In the genomic region with DNA sequence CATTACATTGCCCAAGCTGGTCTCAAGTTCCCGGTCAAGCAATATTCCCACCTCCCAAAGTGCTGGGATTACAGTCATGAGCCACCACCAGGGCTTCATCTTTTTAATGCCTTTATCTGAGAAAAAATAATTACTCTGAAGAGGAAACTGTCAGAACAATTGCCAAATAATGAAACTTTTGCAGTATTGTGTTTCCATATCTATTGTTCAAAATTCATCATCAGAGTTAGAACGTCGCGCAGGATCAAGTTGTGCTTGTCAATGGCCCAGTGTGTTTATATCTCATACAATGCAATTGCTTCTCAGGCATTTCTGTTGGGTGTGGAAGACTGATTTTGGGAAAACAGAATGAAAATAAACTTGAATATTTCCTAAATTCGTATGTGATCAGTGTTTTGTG, we compare ENCODE assay signal across 2 cellular contexts.
TF ChIP-seq lines count a peak whose summit lies in the region.

No MANE protein-coding gene starts in this region.

TF ChIP-seq in GM12878, 131 proteins besides CTCF, POLR2A, EP300 and RAD21 (continued from another document):
- TF ChIP-seq, protein P1, sequence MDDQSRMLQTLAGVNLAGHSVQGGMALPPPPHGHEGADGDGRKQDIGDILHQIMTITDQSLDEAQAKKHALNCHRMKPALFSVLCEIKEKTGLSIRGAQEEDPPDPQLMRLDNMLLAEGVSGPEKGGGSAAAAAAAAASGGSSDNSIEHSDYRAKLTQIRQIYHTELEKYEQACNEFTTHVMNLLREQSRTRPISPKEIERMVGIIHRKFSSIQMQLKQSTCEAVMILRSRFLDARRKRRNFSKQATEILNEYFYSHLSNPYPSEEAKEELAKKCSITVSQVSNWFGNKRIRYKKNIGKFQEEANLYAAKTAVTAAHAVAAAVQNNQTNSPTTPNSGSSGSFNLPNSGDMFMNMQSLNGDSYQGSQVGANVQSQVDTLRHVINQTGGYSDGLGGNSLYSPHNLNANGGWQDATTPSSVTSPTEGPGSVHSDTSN (IDR thresholded peaks at IDR 0.05; ENCODE audit: insufficient replicate concordance, low read depth, low read length): no peak
- TF ChIP-seq YBX1 (IDR thresholded peaks at IDR 0.05): no peak
- TF ChIP-seq WRNIP1 (IDR thresholded peaks at IDR 0.05; ENCODE audit: borderline replicate concordance, low read depth, low read length): no peak
- TF ChIP-seq ZNF207 (IDR thresholded peaks at IDR 0.05; ENCODE audit: borderline replicate concordance): no peak
- no peak for TF ChIP-seq SMC3 (IDR thresholded peaks at IDR 0.05; ENCODE audit: borderline replicate concordance, low read length)
- TF ChIP-seq SIX5 (IDR thresholded peaks at IDR 0.05; ENCODE audit: low read depth, low read length, severe bottlenecking): no peak
- no peak for TF ChIP-seq CREB1 (IDR thresholded peaks at IDR 0.05; ENCODE audit: low read depth)
- no peak for TF ChIP-seq IKZF1 (conservative IDR thresholded peaks at IDR 0.05)

TF ChIP-seq in SK-N-SH, 30 proteins besides CTCF, POLR2A, EP300 and RAD21 (continued from another document):
- TF ChIP-seq, protein P1 (IDR thresholded peaks at IDR 0.05): no peak
- TF ChIP-seq RFX5 (IDR thresholded peaks at IDR 0.05; ENCODE audit: low read length): no peak
- TF ChIP-seq, protein P2, sequence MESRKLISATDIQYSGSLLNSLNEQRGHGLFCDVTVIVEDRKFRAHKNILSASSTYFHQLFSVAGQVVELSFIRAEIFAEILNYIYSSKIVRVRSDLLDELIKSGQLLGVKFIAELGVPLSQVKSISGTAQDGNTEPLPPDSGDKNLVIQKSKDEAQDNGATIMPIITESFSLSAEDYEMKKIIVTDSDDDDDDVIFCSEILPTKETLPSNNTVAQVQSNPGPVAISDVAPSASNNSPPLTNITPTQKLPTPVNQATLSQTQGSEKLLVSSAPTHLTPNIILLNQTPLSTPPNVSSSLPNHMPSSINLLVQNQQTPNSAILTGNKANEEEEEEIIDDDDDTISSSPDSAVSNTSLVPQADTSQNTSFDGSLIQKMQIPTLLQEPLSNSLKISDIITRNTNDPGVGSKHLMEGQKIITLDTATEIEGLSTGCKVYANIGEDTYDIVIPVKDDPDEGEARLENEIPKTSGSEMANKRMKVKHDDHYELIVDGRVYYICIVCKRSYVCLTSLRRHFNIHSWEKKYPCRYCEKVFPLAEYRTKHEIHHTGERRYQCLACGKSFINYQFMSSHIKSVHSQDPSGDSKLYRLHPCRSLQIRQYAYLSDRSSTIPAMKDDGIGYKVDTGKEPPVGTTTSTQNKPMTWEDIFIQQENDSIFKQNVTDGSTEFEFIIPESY (IDR thresholded peaks at IDR 0.05; ENCODE audit: borderline replicate concordance, low read depth): no peak
- no peak for TF ChIP-seq MEF2A (IDR thresholded peaks at IDR 0.05; ENCODE audit: borderline replicate concordance, low read depth)
- TF ChIP-seq FOXM1 (IDR thresholded peaks at IDR 0.05; ENCODE audit: low read depth): no peak
- no peak for TF ChIP-seq RCOR1 (IDR thresholded peaks at IDR 0.05; ENCODE audit: low read length)
- TF ChIP-seq TCF12 (IDR thresholded peaks at IDR 0.05): no peak
